ENCODE assay signal across 9 cellular contexts in genomic region chr12:27176765-27177164, GRCh38.
DNase-seq lines count a peak whose midpoint lies in the region; ATAC-seq and TF ChIP-seq lines count a peak whose summit lies in the region.
"Had no signal": no experiment of that assay in that cellular context is flagged by ENCODE, and none has a peak within 500 bp of the region (broad histone marks: within the 10 kb centered on the region; RNA-seq: fewer than 3 reads in every experiment).

No MANE protein-coding gene starts in this region.

- no peak overlapping the region for H3K27ac ChIP-seq in transverse colon

- TF ChIP-seq POLR2A in transverse colon (IDR thresholded peaks at IDR 0.05): no peak

- no peaks in the 10 kb centered on the region for H3K36me3 ChIP-seq in transverse colon

- H3K27me3 ChIP-seq in transverse colon: no peaks in the 10 kb centered on the region

- intact Hi-C loops in transverse colon (cut with DNase I; ENCODE audit: low total_unique reads): no loop called here

- no peak for TF ChIP-seq CTCF in cardiac fibroblast (IDR thresholded peaks at IDR 0.05; ENCODE audit: low read depth, low read length)
- TF ChIP-seq CTCF in transverse colon (IDR thresholded peaks at IDR 0.05): no peak

- peak; percentile 42 for DNase-seq in SIG-M5 treated with dmso at 0.1 percent for 504 hours (lab: John Stamatoyannopoulos, UW; ENCODE audit: unreplicated experiment)
- DNase-seq in SIG-M5 (lab: John Stamatoyannopoulos, UW): no peak
- peak; percentile 30 for DNase-seq in NCI-H226
- DNase-seq in cardiac fibroblast (ENCODE audit: low read depth in 2 of 2): peak; percentile 59 to 94
- peak; percentile 46 for DNase-seq in stimulated activated CD4-positive, alpha-beta T cell treated with anti-CD3 and anti-CD28 coated beads, Interleukin-15, amount 100 ng/mL, for 24 hours
- no peak for DNase-seq in germinal center (ENCODE audit: low spot score)
- no peak for DNase-seq in transverse colon
- DNase-seq: Karpas-422 had no signal

- in situ Hi-C loops in transverse colon (cut with MboI; ENCODE audit: low pct_ligation_motif_present in 1 of 4, low pct_unique_long_range_greater_than_20kb in 1 of 4, low sequenced_read_pairs in 3 of 4): no loop called here

- H3K4me3 ChIP-seq in cardiac fibroblast (replicated peaks in 1 of 2; ENCODE audit: low read depth in 2 of 2, low read length in 2 of 2): no peak overlapping the region
- H3K4me3 ChIP-seq in transverse colon: no peak overlapping the region

- no peaks in the 10 kb centered on the region for H3K9me3 ChIP-seq in transverse colon

- TF ChIP-seq EP300 in transverse colon (IDR thresholded peaks at IDR 0.05; ENCODE audit: low read depth): no peak

- H3K4me1 ChIP-seq in transverse colon: peaks cover 0 to 25% (median 7%) of the 10 kb centered on the region in 4 donors

- no peak for ATAC-seq in GM19351 (IDR thresholded peaks at IDR 0.05; ENCODE audit: unreplicated experiment)

Comparison
In these comparisons a context has a peak if more than half of its experiments do, and no peak if none do; other contexts are left out.
1. DNase-seq: peak in SIG-M5 treated with dmso at 0.1 percent for 504 hours (single experiment), NCI-H226 (single experiment), cardiac fibroblast (2 of 2) and stimulated activated CD4-positive, alpha-beta T cell treated with anti-CD3 and anti-CD28 coated beads, Interleukin-15, amount 100 ng/mL, for 24 hours (single experiment); none in SIG-M5 (single experiment), germinal center (single experiment) and transverse colon (single experiment).